ENCODE assay signal across 8 cellular contexts in genomic region chr6:49462927-49463611, GRCh38. TPM values are rescaled to one million over a fixed set of nuclear protein-coding genes. Genes with fewer than 3 reads are reported as not detected.
DNase-seq lines count a peak whose midpoint lies in the region; ATAC-seq and TF ChIP-seq lines count a peak whose summit lies in the region.

Gene CENPQ (plus strand): TSS chr6:49463370. CDS start chr6:49470177, 6,807 bp downstream.
Gene MMUT (minus strand): TSS chr6:49463253. CDS start chr6:49459466, 3,787 bp downstream.

- peaks cover 11% of the 10 kb centered on the region for H3K4me1 Mint-ChIP-seq in GM23338
- peaks cover 43 to 80% (median 57%) of the 10 kb centered on the region in 7 donors for H3K4me1 Mint-ChIP-seq in naive thymus-derived CD4-positive, alpha-beta T cell
- peaks cover 24 to 54% of the 10 kb centered on the region in 2 donors for H3K4me1 Mint-ChIP-seq in stimulated activated naive B cell treated with anti-CD40 and anti-IgM and Interleukin-4, amounts not matched to agents 10 μg/mL and 1 μg/mL and 100 μg/mL, for 72 hours

- H3K4me3 ChIP-seq in DOHH2 (ENCODE audit: low read length) = peak within 1 kb of the TSS; percentile 99
- H3K4me3 ChIP-seq in GM23338 = peak within 1 kb of the TSS; percentile 66
- peak within 1 kb of the TSS; percentile 41 to 98 (median 87) for H3K4me3 ChIP-seq in fibroblast of lung (replicated peaks in 1 of 4; ENCODE audit: control extremely low read depth in 1 of 4, insufficient read depth in 1 of 4, low read depth in 3 of 4, low read length in 4 of 4)
- H3K4me3 ChIP-seq in naive thymus-derived CD4-positive, alpha-beta T cell (ENCODE audit: low read length) = peak within 1 kb of the TSS; percentile 68

- H4K20me1 ChIP-seq in DOHH2 (ENCODE audit: control insufficient read depth, insufficient read depth, low read depth, low read length) (no peaks in the 10 kb centered on the region), GM23338 (replicated peaks; ENCODE audit: insufficient read depth) (no peaks in the 10 kb centered on the region), fibroblast of lung (ENCODE audit: control insufficient read depth, extremely low read depth, insufficient read depth, low read length) (no peaks in the 10 kb centered on the region)

- no peaks in the 10 kb centered on the region; the same call in 1 of the 3 replicates for H3K36me3 Mint-ChIP-seq in GM23338 (ENCODE audit: low read depth)
- peaks cover 0 to 13% (median 5%) of the 10 kb centered on the region in 5 donors for H3K36me3 Mint-ChIP-seq in naive thymus-derived CD4-positive, alpha-beta T cell
- H3K36me3 Mint-ChIP-seq in stimulated activated naive B cell treated with anti-CD40 and anti-IgM and Interleukin-4, amounts not matched to agents 10 μg/mL and 1 μg/mL and 100 μg/mL, for 72 hours = peaks cover 2 to 11% of the 10 kb centered on the region in 2 donors

- no peaks in the 10 kb centered on the region for H3K9me3 ChIP-seq in DOHH2 (ENCODE audit: control insufficient read depth, insufficient read depth, low read length)
- no peaks in the 10 kb centered on the region for H3K9me3 ChIP-seq in fibroblast of lung (ENCODE audit: control insufficient read depth, insufficient read depth, low read depth, low read length)
- H3K9me3 ChIP-seq in naive thymus-derived CD4-positive, alpha-beta T cell (ENCODE audit: control insufficient read depth in 2 of 3, low read length in 3 of 3) = no peaks in the 10 kb centered on the region

- H3K9ac ChIP-seq in fibroblast of lung (ENCODE audit: insufficient read depth, low read length) = peak within 1 kb of the TSS; percentile 79

- no peaks in the 10 kb centered on the region for H3F3A ChIP-seq in DOHH2 (ENCODE audit: control insufficient read depth, insufficient read depth)
- no peaks in the 10 kb centered on the region for H3F3A ChIP-seq in GM23338 (replicated peaks; ENCODE audit: low read depth)

- CTCF ChIA-PET in naive thymus-derived CD4-positive, alpha-beta T cell (lab: Charles Lee) = no interaction called here

- peak within 1 kb of the TSS; percentile 100 for H3K27ac Mint-ChIP-seq in GM23338
- H3K27ac Mint-ChIP-seq in naive thymus-derived CD4-positive, alpha-beta T cell = peak within 1 kb of the TSS; percentile 91 to 99 (median 96)
- H3K27ac Mint-ChIP-seq in stimulated activated naive B cell treated with anti-CD40 and anti-IgM and Interleukin-4, amounts not matched to agents 10 μg/mL and 1 μg/mL and 100 μg/mL, for 72 hours = peak within 1 kb of the TSS; percentile 96

- ATAC-seq in GM23338 = peak; percentile 100
- peak; percentile 99 for ATAC-seq in naive thymus-derived CD4-positive, alpha-beta T cell
- peak; percentile 99 to 100 for ATAC-seq in stimulated activated naive B cell treated with anti-CD40 and anti-IgM and Interleukin-4, amounts not matched to agents 10 μg/mL and 1 μg/mL and 100 μg/mL, for 72 hours (replicated peaks)

- POLR2A ChIA-PET in naive thymus-derived CD4-positive, alpha-beta T cell (lab: Charles Lee) = no interaction called here

- H3K27me3 Mint-ChIP-seq in GM23338 (ENCODE audit: insufficient read depth, low read depth, poor library complexity) = no peaks in the 10 kb centered on the region
- no peaks in the 10 kb centered on the region for H3K27me3 Mint-ChIP-seq in naive thymus-derived CD4-positive, alpha-beta T cell
- H3K27me3 Mint-ChIP-seq in stimulated activated naive B cell treated with anti-CD40 and anti-IgM and Interleukin-4, amounts not matched to agents 10 μg/mL and 1 μg/mL and 100 μg/mL, for 72 hours = no peaks in the 10 kb centered on the region

- H3K4me2 ChIP-seq in DOHH2 (ENCODE audit: low read length) (peak within 1 kb of the TSS; percentile 87), GM23338 (peak within 1 kb of the TSS; percentile 92), fibroblast of lung (ENCODE audit: extremely low read depth, insufficient read depth, low read length) (peak within 1 kb of the TSS; percentile 82)

- H3K9me2 ChIP-seq in DOHH2 (replicated peaks; ENCODE audit: control insufficient read depth, low read length) (no peaks in the 10 kb centered on the region), GM23338 (ENCODE audit: insufficient read depth) (no peaks in the 10 kb centered on the region)

- H3K27me3 ChIP-seq in DOHH2 (ENCODE audit: control insufficient read depth, low read length) (no peaks in the 10 kb centered on the region), GM23338 (ENCODE audit: insufficient read depth) (no peaks in the 10 kb centered on the region), fibroblast of lung (ENCODE audit: control insufficient read depth, insufficient read depth, low read length) (no peaks in the 10 kb centered on the region)
- H3K27me3 ChIP-seq in naive thymus-derived CD4-positive, alpha-beta T cell (ENCODE audit: control insufficient read depth in 2 of 2, insufficient read depth in 2 of 2, low read length in 2 of 2) = no peaks in the 10 kb centered on the region

- intact Hi-C loops in naive thymus-derived CD4-positive, alpha-beta T cell (cut with micrococcal nuclease) = loop anchor here (1.0 to 5.0 kb wide), 3 partner anchors 144 to 1986 kb away; partner anchors contain the start of gene CD2AP (in 2 of the 2)

- peak within 1 kb of the TSS; percentile 100 for H3K4me3 Mint-ChIP-seq in GM23338
- peak within 1 kb of the TSS; percentile 94 to 100 (median 98) for H3K4me3 Mint-ChIP-seq in naive thymus-derived CD4-positive, alpha-beta T cell
- H3K4me3 Mint-ChIP-seq in stimulated activated naive B cell treated with anti-CD40 and anti-IgM and Interleukin-4, amounts not matched to agents 10 μg/mL and 1 μg/mL and 100 μg/mL, for 72 hours = peak within 1 kb of the TSS; percentile 92 to 95

- peaks cover 3% of the 10 kb centered on the region; the same call in 1 of the 3 replicates for H3K9me3 Mint-ChIP-seq in GM23338
- peaks cover 0 to 2% (median 0%) of the 10 kb centered on the region in 11 donors for H3K9me3 Mint-ChIP-seq in naive thymus-derived CD4-positive, alpha-beta T cell
- no peaks in the 10 kb centered on the region for H3K9me3 Mint-ChIP-seq in stimulated activated naive B cell treated with anti-CD40 and anti-IgM and Interleukin-4, amounts not matched to agents 10 μg/mL and 1 μg/mL and 100 μg/mL, for 72 hours

- H2AFZ ChIP-seq in GM23338 (peak within 1 kb of the TSS; percentile 78), fibroblast of lung (ENCODE audit: low read length) (peak within 1 kb of the TSS; percentile 90)

- DNase-seq in GM23338 (ENCODE audit: low spot score) (peak; percentile 99), LHCN-M2 (ENCODE audit: low read depth) (peak; percentile 94), RPMI8226 (peak; percentile 96), fibroblast of lung (ENCODE audit: low read depth in 2 of 2) (peak; percentile 94 to 95)
- peak; percentile 76 to 82 for DNase-seq in activated T-helper 1 cell treated with anti-CD3 and anti-CD28 coated beads, Interleukin-2, amount 50 U/mL, for 16 hours (ENCODE audit: low read depth in 1 of 2, low spot score in 1 of 2)
- DNase-seq in naive thymus-derived CD4-positive, alpha-beta T cell = peak; percentile 85 to 94 (median 92)
- DNase-seq in stimulated activated naive B cell treated with anti-CD40 and anti-IgM and Interleukin-4, amounts not matched to agents 10 μg/mL and 1 μg/mL and 100 μg/mL, for 72 hours = peak; percentile 90

- H3K27ac ChIP-seq in DOHH2 (ENCODE audit: low read depth, low read length) = peak within 1 kb of the TSS; percentile 49
- H3K27ac ChIP-seq in GM23338 (ENCODE audit: low read depth) = peak within 1 kb of the TSS; percentile 92
- H3K27ac ChIP-seq in fibroblast of lung (ENCODE audit: insufficient read depth, low read length) = peak within 1 kb of the TSS; percentile 89
- peak within 1 kb of the TSS; percentile 85 for H3K27ac ChIP-seq in naive thymus-derived CD4-positive, alpha-beta T cell (ENCODE audit: low read depth, low read length)

- H3K36me3 ChIP-seq in DOHH2 (ENCODE audit: control insufficient read depth, low read length) = peaks cover 43% of the 10 kb centered on the region
- H3K36me3 ChIP-seq in GM23338 (ENCODE audit: insufficient read depth) = no peaks in the 10 kb centered on the region
- H3K36me3 ChIP-seq in fibroblast of lung (ENCODE audit: control insufficient read depth, insufficient read depth, low read length) = no peaks in the 10 kb centered on the region
- peaks cover 0 to 10% (median 0%) of the 10 kb centered on the region in 3 experiments for H3K36me3 ChIP-seq in naive thymus-derived CD4-positive, alpha-beta T cell (ENCODE audit: control insufficient read depth in 2 of 3, insufficient read depth in 3 of 3, low read length in 3 of 3)

- TF ChIP-seq CTCF in DOHH2 (IDR thresholded peaks at IDR 0.05; ENCODE audit: low read depth, low read length, poor library complexity, severe bottlenecking) (no peak), GM23338 (conservative IDR thresholded peaks at IDR 0.05; ENCODE audit: low read depth in 2 of 2) (no peak), fibroblast of lung (conservative IDR thresholded peaks at IDR 0.05 in 1 of 2, IDR thresholded peaks at IDR 0.05 in 1 of 2; ENCODE audit: low read depth in 1 of 2, low read length in 2 of 2) (no peak)

- H3K4me1 ChIP-seq in DOHH2 (ENCODE audit: control insufficient read depth, low read length) (peaks cover 38% of the 10 kb centered on the region), GM23338 (ENCODE audit: insufficient read depth) (no peaks in the 10 kb centered on the region), fibroblast of lung (ENCODE audit: control insufficient read depth, extremely low read depth, insufficient read depth, low read length) (no peaks in the 10 kb centered on the region)
- H3K4me1 ChIP-seq in naive thymus-derived CD4-positive, alpha-beta T cell (ENCODE audit: control insufficient read depth in 2 of 2, insufficient read depth in 2 of 2, low read length in 2 of 2) = peaks cover 14 to 15% of the 10 kb centered on the region in 2 donors

- H3K79me2 ChIP-seq in DOHH2 (ENCODE audit: control insufficient read depth, low read length) (peaks cover 82% of the 10 kb centered on the region), GM23338 (replicated peaks; ENCODE audit: insufficient read depth) (peaks cover 67% of the 10 kb centered on the region), fibroblast of lung (ENCODE audit: control insufficient read depth, insufficient read depth, low read length) (peaks cover 41% of the 10 kb centered on the region)

RNA-seq across cellular contexts. Expression of gene CENPQ, which starts in this region (rescaled TPM):
- 17.6 and 20.2 TPM in 2 replicates for total RNA-seq in GM23338 (2014; rRNA removed; shearing (Covaris generic))
- polyA plus RNA-seq in GM23338 (2016; fragmentation: Nextera tagmentation; extraction: Ambion mirVana) (39.6 and 41.5 TPM in 2 replicates), fibroblast of lung (7.3 and 12.0 TPM in 2 replicates)
- total RNA-seq in LHCN-M2 (2014; rRNA removed) (23.5 and 30.0 TPM in 2 replicates), fibroblast of lung (4.6 and 5.3 TPM in 2 replicates)
- polyA plus RNA-seq in LHCN-M2 (2012) = 4.0 TPM
- polyA plus RNA-seq in fibroblast of lung (2012) = 4.5 and 7.6 TPM in 2 replicates
- polyA minus RNA-seq in fibroblast of lung (ENCODE audit: low replicate concordance) = not detected in 2 replicates
- 10 to 100 TPM in 1 of 5 experiments, 1 to 10 TPM in 4; 1.2 to 11.4 (median 5.0) TPM for total RNA-seq in naive thymus-derived CD4-positive, alpha-beta T cell
- polyA plus RNA-seq in naive thymus-derived CD4-positive, alpha-beta T cell = 1 to 10 TPM; 2.7 to 3.3 TPM

RNA-seq across cellular contexts. Expression of gene MMUT, which starts in this region (rescaled TPM):
- 9.4 and 12.4 TPM in 2 replicates for total RNA-seq in GM23338 (2014; rRNA removed; shearing (Covaris generic))
- 8.7 and 9.1 TPM in 2 replicates for polyA plus RNA-seq in GM23338 (2016; fragmentation: Nextera tagmentation; extraction: Ambion mirVana)
- 10.0 and 13.9 TPM in 2 replicates for total RNA-seq in LHCN-M2 (2014; rRNA removed)
- polyA plus RNA-seq in LHCN-M2 (2012) = 9.1 TPM
- total RNA-seq in fibroblast of lung = 16.7 and 20.8 TPM in 2 replicates
- 22.5 and 28.0 TPM in 2 replicates for polyA plus RNA-seq in fibroblast of lung
- 18.5 and 19.4 TPM in 2 replicates for polyA plus RNA-seq in fibroblast of lung (2012)
- 6.0 and 7.1 TPM in 2 replicates for polyA minus RNA-seq in fibroblast of lung (ENCODE audit: low replicate concordance)
- 10 to 100 TPM in 3 of 5 experiments, 1 to 10 TPM in 2; 6.5 to 15.4 (median 12.5) TPM for total RNA-seq in naive thymus-derived CD4-positive, alpha-beta T cell
- polyA plus RNA-seq in naive thymus-derived CD4-positive, alpha-beta T cell = 10 to 100 TPM in 1 of 2 donors, 1 to 10 TPM in 1; 10.0 to 12.4 TPM

Comparison
In these comparisons a context has a peak if more than half of its experiments do, and no peak if none do; other contexts are left out.
1. Peak in every context shown above with its lines: DNase-seq, ATAC-seq, H3K4me3 ChIP-seq and H3K27ac ChIP-seq.